19 cellular contexts compared by ENCODE assay signal in the genomic region with DNA sequence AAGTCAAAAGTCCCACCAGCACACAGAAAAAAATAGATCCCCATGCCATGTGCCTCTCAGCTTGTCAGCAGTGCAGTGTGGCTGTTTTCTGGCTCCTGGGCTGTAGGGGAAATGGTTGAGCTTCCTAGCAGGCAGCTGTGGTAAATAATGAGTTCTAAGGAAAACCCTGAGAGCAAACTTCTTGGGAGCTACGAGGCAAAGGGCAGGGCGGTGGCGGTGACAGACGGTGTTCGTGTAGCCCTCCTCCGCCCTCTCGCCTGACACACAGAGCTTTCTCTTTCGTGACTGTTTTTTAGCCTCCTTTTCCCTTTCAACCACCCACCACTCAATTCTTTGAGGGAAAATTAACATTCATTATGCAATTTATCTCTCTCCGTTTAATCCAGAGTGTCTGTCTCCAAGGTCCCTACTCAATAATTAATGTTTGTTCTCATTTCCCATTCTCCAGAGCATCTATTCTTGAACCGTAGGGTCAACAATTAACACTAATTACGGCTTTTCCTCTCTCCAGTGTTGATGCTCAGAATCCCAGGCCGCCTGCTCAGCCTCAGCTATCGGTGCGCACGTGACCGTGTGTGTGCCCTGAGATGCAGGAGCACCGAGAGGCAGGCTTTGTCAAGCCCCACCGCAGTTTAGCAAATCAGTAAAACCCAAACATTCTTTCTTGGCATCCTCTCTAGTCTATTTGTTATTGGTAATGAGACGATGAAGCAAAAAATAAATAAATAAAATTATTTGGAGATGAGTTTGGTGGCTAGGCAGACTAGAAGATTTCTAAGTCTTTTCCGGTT. TPM values are rescaled to one million over a fixed set of nuclear protein-coding genes. Genes with fewer than 3 reads are reported as not detected.
DNase-seq lines count a peak whose midpoint lies in the region; ATAC-seq and TF ChIP-seq lines count a peak whose summit lies in the region.
"Had no signal": no experiment of that assay in that cellular context is flagged by ENCODE, and none has a peak within 500 bp of the region (broad histone marks: within the 10 kb centered on the region; RNA-seq: fewer than 3 reads in every experiment).

No MANE protein-coding gene starts in this region.

- no peak for TF ChIP-seq CTCF in hepatocyte (IDR thresholded peaks at IDR 0.05; ENCODE audit: poor library complexity)
- TF ChIP-seq CTCF in MM.1S (IDR thresholded peaks at IDR 0.05; ENCODE audit: low read length) = no peak
- no peak for TF ChIP-seq CTCF in CD8-positive, alpha-beta T cell (IDR thresholded peaks at IDR 0.05)

- POLR2A ChIA-PET in activated CD4-positive, alpha-beta memory T cell treated with anti-CD3 and anti-CD28 coated beads, Interleukin-2, amount 10 ng/mL, durations not matched to agents 7 days and 5 days (lab: Charles Lee) = no interaction called here
- POLR2A ChIA-PET in activated CD4-positive, alpha-beta memory T cell treated with anti-CD3 and anti-CD28 coated beads for 36 hours (lab: Charles Lee) = no interaction called here
- POLR2A ChIA-PET in T-cell (lab: Charles Lee) = no interaction called here
- POLR2A ChIA-PET in CD8-positive, alpha-beta T cell (lab: Charles Lee) = no interaction called here

- H3K27ac ChIP-seq in hepatocyte (no peak overlapping the region), MM.1S (ENCODE audit: low read length) (no peak overlapping the region)
- no peak overlapping the region for H3K27ac ChIP-seq in CD8-positive, alpha-beta T cell (ENCODE audit: low read depth, low read length)
- H3K27ac ChIP-seq: gastroesophageal sphincter, neutrophil had no signal

- H3K4me1 ChIP-seq in hepatocyte (ENCODE audit: insufficient read depth) = peaks cover 16% of the 10 kb centered on the region
- no peaks in the 10 kb centered on the region for H3K4me1 ChIP-seq in MM.1S (ENCODE audit: low read length)
- H3K4me1 ChIP-seq in CD8-positive, alpha-beta T cell (ENCODE audit: insufficient read depth, low read length) = no peaks in the 10 kb centered on the region
- H3K4me1 ChIP-seq: gastroesophageal sphincter had no signal

- peak overlapping the region; percentile 20 for H2AFZ ChIP-seq in hepatocyte
- no peak overlapping the region for H2AFZ ChIP-seq in MM.1S (ENCODE audit: low read length)

- H3K9ac ChIP-seq in MM.1S (ENCODE audit: low read length) = no peak overlapping the region

- H3K4me3 ChIP-seq in hepatocyte (no peak overlapping the region), MM.1S (ENCODE audit: low read length) (no peak overlapping the region)
- H3K4me3 ChIP-seq in CD8-positive, alpha-beta T cell (ENCODE audit: low read depth, low read length) = no peak overlapping the region
- H3K4me3 ChIP-seq: A549, gastroesophageal sphincter had no signal

- CTCF ChIA-PET in activated CD4-positive, alpha-beta memory T cell treated with anti-CD3 and anti-CD28 coated beads, Interleukin-2, amount 10 ng/mL, durations not matched to agents 7 days and 5 days (lab: Charles Lee) = no interaction called here
- CTCF ChIA-PET in activated CD4-positive, alpha-beta memory T cell treated with anti-CD3 and anti-CD28 coated beads for 36 hours (lab: Charles Lee) = no interaction called here
- CTCF ChIA-PET in T-cell (lab: Charles Lee) = no interaction called here
- CTCF ChIA-PET in CD8-positive, alpha-beta T cell (lab: Charles Lee) = no interaction called here

- 37% methylated on average over 20 of the region's 20 CpGs for WGBS in hepatocyte (ENCODE audit: low lambda C conversion rate, missing lambda C conversion rate)

- H3K9me2 ChIP-seq in hepatocyte (replicated peaks; ENCODE audit: insufficient read depth) (no peaks in the 10 kb centered on the region), MM.1S (replicated peaks; ENCODE audit: insufficient read depth, low read length) (no peaks in the 10 kb centered on the region)

- no peaks in the 10 kb centered on the region for H3K36me3 ChIP-seq in hepatocyte (replicated peaks; ENCODE audit: insufficient read depth, low read depth)
- no peaks in the 10 kb centered on the region for H3K36me3 ChIP-seq in MM.1S (replicated peaks; ENCODE audit: insufficient read depth, low read length)
- H3K36me3 ChIP-seq in CD8-positive, alpha-beta T cell (ENCODE audit: insufficient read depth, low read length) = no peaks in the 10 kb centered on the region
- H3K36me3 ChIP-seq: gastroesophageal sphincter, neutrophil had no signal

- DNase-seq in activated CD4-positive, alpha-beta memory T cell treated with anti-CD3 and anti-CD28 coated beads, Interleukin-2, amount 10 ng/mL, durations not matched to agents 7 days and 5 days = no peak
- DNase-seq in activated CD4-positive, alpha-beta memory T cell treated with anti-CD3 and anti-CD28 coated beads for 36 hours = no peak
- DNase-seq in NCI-H774 (lab: John Stamatoyannopoulos, UW) (peak; percentile 7), hepatocyte (ENCODE audit: low spot score) (no peak), sciatic nerve (ENCODE audit: low spot score) (no peak), T-cell (no peak), MM.1S (no peak)
- no peak for DNase-seq in CD8-positive, alpha-beta T cell
- DNase-seq: activated T-cell treated with anti-CD3 and anti-CD28 coated beads for 4 hours; Calu3; effector CD8-positive, alpha-beta T cell; Karpas-422; kidney glomerular epithelial cell; NCI-H524; SIG-M5 had no signal

- peaks cover 4% of the 10 kb centered on the region for H3K9me3 Mint-ChIP-seq in activated CD4-positive, alpha-beta memory T cell treated with anti-CD3 and anti-CD28 coated beads, Interleukin-2, amount 10 ng/mL, durations not matched to agents 7 days and 5 days
- H3K9me3 Mint-ChIP-seq in activated CD4-positive, alpha-beta memory T cell treated with anti-CD3 and anti-CD28 coated beads for 36 hours = peaks cover 3% of the 10 kb centered on the region
- peaks cover 5 to 14% (median 8%) of the 10 kb centered on the region in 3 donors for H3K9me3 Mint-ChIP-seq in T-cell
- H3K9me3 Mint-ChIP-seq in CD8-positive, alpha-beta T cell = peaks cover 8% of the 10 kb centered on the region

- H3K4me1 Mint-ChIP-seq in activated CD4-positive, alpha-beta memory T cell treated with anti-CD3 and anti-CD28 coated beads, Interleukin-2, amount 10 ng/mL, durations not matched to agents 7 days and 5 days = peaks cover 5% of the 10 kb centered on the region
- no peaks in the 10 kb centered on the region for H3K4me1 Mint-ChIP-seq in activated CD4-positive, alpha-beta memory T cell treated with anti-CD3 and anti-CD28 coated beads for 36 hours (ENCODE audit: low read depth)
- no peaks in the 10 kb centered on the region for H3K4me1 Mint-ChIP-seq in T-cell
- H3K4me1 Mint-ChIP-seq in CD8-positive, alpha-beta T cell (ENCODE audit: low read depth) = no peaks in the 10 kb centered on the region

- H3K27me3 ChIP-seq in hepatocyte (no peaks in the 10 kb centered on the region), MM.1S (replicated peaks; ENCODE audit: insufficient read depth, low read length) (no peaks in the 10 kb centered on the region)
- no peaks in the 10 kb centered on the region for H3K27me3 ChIP-seq in CD8-positive, alpha-beta T cell (ENCODE audit: insufficient read depth, low read length)
- H3K27me3 ChIP-seq: gastroesophageal sphincter, neutrophil had no signal

- no peaks in the 10 kb centered on the region for H3K79me2 ChIP-seq in hepatocyte
- H3K79me2 ChIP-seq in MM.1S (ENCODE audit: low read length) = no peaks in the 10 kb centered on the region

- peak overlapping the region; percentile 53 for H3K4me2 ChIP-seq in hepatocyte
- H3K4me2 ChIP-seq in MM.1S (ENCODE audit: low read depth, low read length) = no peak overlapping the region
- H3K4me2 ChIP-seq: A549 had no signal

- intact Hi-C loops in activated CD4-positive, alpha-beta memory T cell treated with anti-CD3 and anti-CD28 coated beads for 36 hours (cut with micrococcal nuclease) = no loop called here
- intact Hi-C loops in sciatic nerve (cut with DNase I) = no loop called here
- intact Hi-C loops in CD8-positive, alpha-beta T cell (cut with DNase I, micrococcal nuclease) = no loop called here

- peak overlapping the region; percentile 55 for H3K27ac Mint-ChIP-seq in activated CD4-positive, alpha-beta memory T cell treated with anti-CD3 and anti-CD28 coated beads, Interleukin-2, amount 10 ng/mL, durations not matched to agents 7 days and 5 days
- no peak overlapping the region for H3K27ac Mint-ChIP-seq in activated CD4-positive, alpha-beta memory T cell treated with anti-CD3 and anti-CD28 coated beads for 36 hours
- no peak overlapping the region for H3K27ac Mint-ChIP-seq in T-cell
- no peak overlapping the region for H3K27ac Mint-ChIP-seq in CD8-positive, alpha-beta T cell

- H3K27me3 Mint-ChIP-seq in activated CD4-positive, alpha-beta memory T cell treated with anti-CD3 and anti-CD28 coated beads, Interleukin-2, amount 10 ng/mL, durations not matched to agents 7 days and 5 days = peaks cover 12% of the 10 kb centered on the region
- peaks cover 5% of the 10 kb centered on the region for H3K27me3 Mint-ChIP-seq in activated CD4-positive, alpha-beta memory T cell treated with anti-CD3 and anti-CD28 coated beads for 36 hours
- H3K27me3 Mint-ChIP-seq in T-cell = peaks cover 9 to 17% of the 10 kb centered on the region in 2 donors
- peaks cover 10% of the 10 kb centered on the region for H3K27me3 Mint-ChIP-seq in CD8-positive, alpha-beta T cell (ENCODE audit: low read depth)

- H4K20me1 ChIP-seq in hepatocyte (ENCODE audit: insufficient read depth, poor library complexity, severe bottlenecking) (no peaks in the 10 kb centered on the region), MM.1S (ENCODE audit: insufficient read depth, low read length) (no peaks in the 10 kb centered on the region)

- H3K9me3 ChIP-seq in hepatocyte (ENCODE audit: low read depth) (no peaks in the 10 kb centered on the region), MM.1S (replicated peaks; ENCODE audit: insufficient read depth, low read length) (no peaks in the 10 kb centered on the region)
- H3K9me3 ChIP-seq in CD8-positive, alpha-beta T cell (ENCODE audit: low read length) = no peaks in the 10 kb centered on the region
- H3K9me3 ChIP-seq: A549, neutrophil had no signal

- H3K36me3 Mint-ChIP-seq in activated CD4-positive, alpha-beta memory T cell treated with anti-CD3 and anti-CD28 coated beads, Interleukin-2, amount 10 ng/mL, durations not matched to agents 7 days and 5 days (ENCODE audit: low read depth) = no peaks in the 10 kb centered on the region
- H3K36me3 Mint-ChIP-seq in activated CD4-positive, alpha-beta memory T cell treated with anti-CD3 and anti-CD28 coated beads for 36 hours = no peaks in the 10 kb centered on the region
- no peaks in the 10 kb centered on the region for H3K36me3 Mint-ChIP-seq in T-cell
- H3K36me3 Mint-ChIP-seq in CD8-positive, alpha-beta T cell = no peaks in the 10 kb centered on the region

- H3K4me3 Mint-ChIP-seq in activated CD4-positive, alpha-beta memory T cell treated with anti-CD3 and anti-CD28 coated beads, Interleukin-2, amount 10 ng/mL, durations not matched to agents 7 days and 5 days = no peak overlapping the region
- H3K4me3 Mint-ChIP-seq in activated CD4-positive, alpha-beta memory T cell treated with anti-CD3 and anti-CD28 coated beads for 36 hours = no peak overlapping the region
- H3K4me3 Mint-ChIP-seq in T-cell = no peak overlapping the region
- H3K4me3 Mint-ChIP-seq in CD8-positive, alpha-beta T cell = no peak overlapping the region

- H3F3A ChIP-seq in MM.1S (ENCODE audit: insufficient read depth, low read length) = no peaks in the 10 kb centered on the region

- ATAC-seq in sciatic nerve (peak; percentile 70), T-cell (replicated peaks in 1 of 4) (no peak)
- ATAC-seq in CD8-positive, alpha-beta T cell = no peak
- ATAC-seq: A549, gastroesophageal sphincter had no signal

RNA-seq across cellular contexts. Expression of a gene that starts 50.1 kb away (rescaled TPM):
- not detected for total RNA-seq in activated CD4-positive, alpha-beta memory T cell treated with anti-CD3 and anti-CD28 coated beads, Interleukin-2, amount 10 ng/mL, durations not matched to agents 7 days and 5 days
- total RNA-seq in activated CD4-positive, alpha-beta memory T cell treated with anti-CD3 and anti-CD28 coated beads for 36 hours = not detected
- total RNA-seq in hepatocyte (0.27 TPM in 1 of 2 replicates, not detected in the other), sciatic nerve (not detected), T-cell (not detected)
- 0.05 TPM in 1 of 2 replicates, not detected in the other for polyA plus RNA-seq in hepatocyte
- not detected for total RNA-seq in CD8-positive, alpha-beta T cell
- total RNA-seq: Calu3, gastroesophageal sphincter, ureter had no signal
